10 cellular contexts compared by ENCODE assay signal in the genomic region with DNA sequence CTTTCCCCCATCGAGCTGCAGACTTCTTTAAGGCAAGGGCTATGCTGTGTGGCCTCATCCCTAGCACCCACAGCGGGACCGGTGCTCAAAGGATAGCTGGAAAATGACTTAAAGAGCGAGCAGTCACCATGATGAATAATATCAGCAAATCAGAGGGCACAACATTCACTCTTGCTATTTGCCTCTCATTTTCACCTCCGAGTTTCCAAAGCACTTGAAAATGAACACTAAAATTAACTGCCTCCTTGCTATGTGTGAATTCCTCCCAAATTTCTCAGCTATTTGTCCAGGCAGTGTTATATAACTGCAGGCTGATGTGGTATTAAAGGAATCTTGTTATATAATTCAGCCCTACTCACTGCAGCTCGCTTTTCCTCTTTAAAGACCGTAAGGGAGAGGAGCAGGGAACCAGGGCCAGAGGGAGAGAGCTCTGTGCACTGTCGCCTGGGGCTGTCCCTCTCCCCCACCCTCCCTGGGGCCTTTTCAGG. TPM values are rescaled to one million over a fixed set of nuclear protein-coding genes. Genes with fewer than 3 reads are reported as not detected.
DNase-seq lines count a peak whose midpoint lies in the region; ATAC-seq and TF ChIP-seq lines count a peak whose summit lies in the region.
"Had no signal": no experiment of that assay in that cellular context is flagged by ENCODE, and none has a peak within 500 bp of the region (broad histone marks: within the 10 kb centered on the region; RNA-seq: fewer than 3 reads in every experiment).

No MANE protein-coding gene starts in this region.

- H3K9me3 ChIP-seq in mucosa of stomach (ENCODE audit: control insufficient read depth, low read length) = no peaks in the 10 kb centered on the region

- H3K36me3 ChIP-seq in mucosa of stomach (ENCODE audit: control insufficient read depth, insufficient read depth, low read length) (no peaks in the 10 kb centered on the region), urinary bladder (ENCODE audit: insufficient read depth) (no peaks in the 10 kb centered on the region)

- TF ChIP-seq CTCF in coronary artery (IDR thresholded peaks at IDR 0.05) = no peak

- H3K4me1 ChIP-seq in mucosa of stomach (ENCODE audit: control insufficient read depth, insufficient read depth, low read length) (peaks cover 12% of the 10 kb centered on the region), urinary bladder (ENCODE audit: insufficient read depth) (no peaks in the 10 kb centered on the region)

- no peak for DNase-seq in activated T-cell treated with anti-CD3 and anti-CD28 coated beads, Interleukin-2, amount 50 U/mL, for 72 hours
- DNase-seq in activated T-cell treated with anti-CD3 and anti-CD28 coated beads, Interleukin-2, amount 50 U/mL, for 48 hours = no peak
- DNase-seq in coronary artery (ENCODE audit: low spot score) (no peak), NCI-H748 (lab: John Stamatoyannopoulos, UW; ENCODE audit: unreplicated experiment) (no peak)
- no peak for DNase-seq in activated CD4-positive, CD25-positive, alpha-beta regulatory T cell treated with anti-CD3 and anti-CD28 coated beads, Interleukin-2, amount 50 U/mL, for 72 hours

- H3K27ac ChIP-seq in coronary artery = peak overlapping the region; percentile 95 to 98
- H3K27ac ChIP-seq in urinary bladder (ENCODE audit: low read depth) = no peak overlapping the region
- H3K27ac ChIP-seq: C4-2B, epithelial cell of prostate had no signal

- H3K9me3 Mint-ChIP-seq in activated T-cell treated with anti-CD3 and anti-CD28 coated beads, Interleukin-2, amount 50 U/mL, for 72 hours = no peaks in the 10 kb centered on the region

- H3K4me3 ChIP-seq in coronary artery = peak overlapping the region; percentile 94
- no peak overlapping the region for H3K4me3 ChIP-seq in mucosa of stomach (ENCODE audit: low read length)
- peak overlapping the region; percentile 71 for H3K4me3 ChIP-seq in urinary bladder (ENCODE audit: low read depth, low read length)

- peaks cover 85% of the 10 kb centered on the region for H3K27me3 Mint-ChIP-seq in activated T-cell treated with anti-CD3 and anti-CD28 coated beads, Interleukin-2, amount 50 U/mL, for 72 hours (ENCODE audit: low read depth)

- H3K36me3 Mint-ChIP-seq in activated T-cell treated with anti-CD3 and anti-CD28 coated beads, Interleukin-2, amount 50 U/mL, for 72 hours (ENCODE audit: insufficient read depth in 2 of 2) = peaks cover 0 to 1% of the 10 kb centered on the region in 2 donors

- H3K27ac Mint-ChIP-seq in activated T-cell treated with anti-CD3 and anti-CD28 coated beads, Interleukin-2, amount 50 U/mL, for 72 hours = peak overlapping the region; percentile 56

- peaks cover 19% of the 10 kb centered on the region for H3K4me1 Mint-ChIP-seq in activated T-cell treated with anti-CD3 and anti-CD28 coated beads, Interleukin-2, amount 50 U/mL, for 72 hours (ENCODE audit: low read depth)

- 31% methylated on average over 8 of the region's 8 CpGs for WGBS in urinary bladder

- peak overlapping the region; percentile 83 to 89 for H3K4me3 Mint-ChIP-seq in activated T-cell treated with anti-CD3 and anti-CD28 coated beads, Interleukin-2, amount 50 U/mL, for 72 hours

- H3K27me3 ChIP-seq in mucosa of stomach (ENCODE audit: control insufficient read depth, insufficient read depth, low read length) = peaks cover 69% of the 10 kb centered on the region

- ATAC-seq in activated T-cell treated with anti-CD3 and anti-CD28 coated beads, Interleukin-2, amount 50 U/mL, for 72 hours (replicated peaks in 1 of 2) = no peak
- ATAC-seq in HG02970 (IDR thresholded peaks at IDR 0.05; ENCODE audit: low FRiP score, unreplicated experiment) = no peak

- H3K9ac ChIP-seq in mucosa of stomach (ENCODE audit: low read length) = peak overlapping the region; percentile 44

RNA-seq across cellular contexts. Expression of gene CYS1, which starts 1.5 kb away (rescaled TPM):
- total RNA-seq in activated T-cell treated with anti-CD3 and anti-CD28 coated beads, Interleukin-2, amount 50 U/mL, for 72 hours = under 1 TPM; 0.46 to 0.81 TPM
- total RNA-seq in urinary bladder = 7.2 TPM
- polyA plus RNA-seq in urinary bladder = 6.2 TPM

RNA-seq across cellular contexts. Expression of gene KLF11, which starts 35.4 kb away (rescaled TPM):
- total RNA-seq in activated T-cell treated with anti-CD3 and anti-CD28 coated beads, Interleukin-2, amount 50 U/mL, for 72 hours = 10 to 100 TPM in 1 of 2 donors, 1 to 10 TPM in 1; 5.9 to 11.0 TPM
- 17.7 TPM for total RNA-seq in urinary bladder
- 20.7 TPM for polyA plus RNA-seq in urinary bladder

RNA-seq across cellular contexts. Expression of gene RRM2, which starts 43.8 kb away (rescaled TPM):
- total RNA-seq in activated T-cell treated with anti-CD3 and anti-CD28 coated beads, Interleukin-2, amount 50 U/mL, for 72 hours = 100 to 1,000 TPM; 222 to 233 TPM
- 24.8 TPM for total RNA-seq in urinary bladder
- 0.92 TPM for polyA plus RNA-seq in urinary bladder
